8 cellular contexts compared by ENCODE assay signal in genomic region chrX:109485470-109486340, GRCh38. TPM values are rescaled to one million over a fixed set of nuclear protein-coding genes. Genes with fewer than 3 reads are reported as not detected.
DNase-seq lines count a peak whose midpoint lies in the region; ATAC-seq and TF ChIP-seq lines count a peak whose summit lies in the region.

No MANE protein-coding gene starts in this region.

- DNase-seq in AG08395 (ENCODE audit: low spot score) (peak; percentile 70), HK-2 (ENCODE audit: unreplicated experiment) (peak; percentile 38), NT2/D1 (ENCODE audit: low read depth, low spot score) (peak; percentile 63), esophagus muscularis mucosa (ENCODE audit: extremely low spot score) (no peak), natural killer cell (peak; percentile 38), stromal cell of bone marrow (ENCODE audit: low read depth) (peak; percentile 28)
- DNase-seq in activated CD8-positive, alpha-beta memory T cell treated with anti-CD3 and anti-CD28 coated beads, Interleukin-2, amount 50 U/mL, for 48 hours = peak; percentile 56

- no peak for TF ChIP-seq EP300 in esophagus muscularis mucosa (IDR thresholded peaks at IDR 0.05)

- H3K4me3 ChIP-seq in NT2/D1 (ENCODE audit: insufficient read length, low read depth) (no peak overlapping the region), esophagus muscularis mucosa (no peak overlapping the region)

- H3K36me3 ChIP-seq in NT2/D1 (ENCODE audit: insufficient read depth, insufficient read length, low read length) (no peaks in the 10 kb centered on the region), esophagus muscularis mucosa (no peaks in the 10 kb centered on the region)

- H3K9ac ChIP-seq in NT2/D1 (ENCODE audit: insufficient read length, low read depth) = no peak overlapping the region

- H3K27me3 Mint-ChIP-seq in natural killer cell (ENCODE audit: low read depth in 2 of 2) = peaks cover 7 to 9% of the 10 kb centered on the region in 2 donors

- no peak overlapping the region for H3K27ac ChIP-seq in esophagus muscularis mucosa (replicated peaks in 1 of 4)

- TF ChIP-seq POLR2A in esophagus muscularis mucosa (IDR thresholded peaks at IDR 0.05; ENCODE audit: low read depth) = no peak

- no peaks in the 10 kb centered on the region for H3K4me1 ChIP-seq in NT2/D1 (ENCODE audit: insufficient read depth, insufficient read length)
- no peaks in the 10 kb centered on the region for H3K4me1 ChIP-seq in esophagus muscularis mucosa

- H3K4me1 Mint-ChIP-seq in natural killer cell = no peaks in the 10 kb centered on the region

- 9% methylated on average over 9 of the region's 9 CpGs for WGBS in esophagus muscularis mucosa

- ATAC-seq in GM18517 (IDR thresholded peaks at IDR 0.05; ENCODE audit: unreplicated experiment) (peak; percentile 79), natural killer cell (peak; percentile 84 to 99 (median 90))

- no peaks in the 10 kb centered on the region for H3K27me3 ChIP-seq in NT2/D1 (ENCODE audit: insufficient read depth, insufficient read length)
- H3K27me3 ChIP-seq in esophagus muscularis mucosa = peaks cover 0 to 4% (median 0%) of the 10 kb centered on the region in 4 donors

- H3K9me3 ChIP-seq in NT2/D1 (ENCODE audit: insufficient read depth, low read length) = no peaks in the 10 kb centered on the region
- H3K9me3 ChIP-seq in esophagus muscularis mucosa = no peaks in the 10 kb centered on the region

- intact Hi-C loops in esophagus muscularis mucosa (cut with DNase I) (loop anchor here (5.0 kb wide), 2 partner anchors 152 to 402 kb away; no protein-coding TSS in a partner anchor), natural killer cell (cut with micrococcal nuclease) (loop anchor here (1.0 kb wide), 1 partner anchor 150 kb away; no protein-coding TSS in a partner anchor)

- H3K36me3 Mint-ChIP-seq in natural killer cell = no peaks in the 10 kb centered on the region

- H3K9me3 Mint-ChIP-seq in natural killer cell = no peaks in the 10 kb centered on the region

- no peak overlapping the region for H3K27ac Mint-ChIP-seq in natural killer cell

- TF ChIP-seq CTCF in esophagus muscularis mucosa (IDR thresholded peaks at IDR 0.05) (peak; percentile 88 to 92 (median 91)), natural killer cell (IDR thresholded peaks at IDR 0.05) (peak; percentile 92)

- H3K4me3 Mint-ChIP-seq in natural killer cell = no peak overlapping the region

RNA-seq across cellular contexts. Expression of gene GUCY2F, which starts 3.8 kb away (rescaled TPM):
- not detected for total RNA-seq in esophagus muscularis mucosa
- not detected for total RNA-seq in natural killer cell

RNA-seq across cellular contexts. Expression of gene NXT2, which starts 50.9 kb away (rescaled TPM):
- total RNA-seq in esophagus muscularis mucosa (1 to 10 TPM; 2.1 to 4.6 (median 2.5) TPM), natural killer cell (10 to 100 TPM; 12.0 to 21.6 (median 12.5) TPM)
